ENCODE assay signal across 1 cellular context in the genomic region with DNA sequence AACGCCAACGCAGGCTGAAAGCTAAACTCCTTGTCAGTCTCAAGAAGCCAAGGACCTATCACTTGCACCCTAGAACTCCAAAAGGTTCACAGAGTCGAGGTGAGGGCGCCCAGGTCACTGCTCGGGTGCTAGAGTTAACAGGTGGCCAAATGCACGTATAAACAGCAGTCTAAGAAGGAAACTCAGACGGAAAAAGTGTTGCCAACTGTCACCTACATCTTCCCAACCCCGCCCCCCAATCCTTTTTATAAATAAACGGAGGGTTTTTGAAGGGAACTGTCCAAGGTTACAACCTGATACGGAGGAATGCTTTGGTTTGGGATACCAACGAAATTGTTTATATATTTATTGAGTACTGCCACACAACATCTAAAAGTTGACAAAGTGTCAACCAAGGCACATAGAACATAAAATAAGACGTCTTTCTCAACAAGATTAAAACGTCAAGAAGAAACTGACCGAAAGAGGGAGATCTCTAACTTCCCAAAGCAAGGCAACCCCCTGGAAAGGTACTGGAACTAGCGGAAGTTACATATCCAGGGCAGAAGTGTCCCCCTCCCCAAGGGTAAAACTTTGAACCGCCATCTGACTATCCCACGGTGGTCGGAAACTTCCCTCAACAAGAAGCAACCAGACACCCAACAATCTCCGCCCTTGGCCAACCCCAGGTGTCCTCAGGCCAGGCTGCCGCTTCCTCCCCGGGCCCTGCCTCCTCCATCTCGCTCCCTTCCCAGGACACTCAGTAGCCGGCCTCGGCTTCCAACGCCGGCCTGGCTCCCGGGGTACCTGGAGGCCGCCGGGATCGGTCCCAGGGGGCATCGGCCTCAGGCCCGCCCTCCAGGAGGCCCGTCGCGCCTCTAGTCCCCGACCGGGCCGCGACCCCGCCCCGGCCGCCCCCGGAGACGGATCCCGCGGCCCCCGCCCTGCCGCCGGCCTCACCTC.
TF ChIP-seq lines count a peak whose summit lies in the region.

No MANE protein-coding gene starts in this region.

TF ChIP-seq in WTC11, 78 proteins besides CTCF, POLR2A, EP300 and RAD21 (continued from another document):
- TF ChIP-seq FOXP1 (CRISPR knock-in tag; IDR thresholded peaks at IDR 0.05; ENCODE audit: borderline replicate concordance) = 0 out of 2 replicates have a peak, but pooled peaks have one; percentile 47
TF ChIP-seq in WTC11: peak in this region for 1.
